Comparison of ENCODE assay signal across 1 cellular context in genomic region chr17:82297804-82298537, GRCh38.
A peak's percentile ranks its signal among the peaks of the same experiment; 100 is the strongest.
TF ChIP-seq lines count a peak whose summit lies in the region.

No MANE protein-coding gene starts in this region.

TF ChIP-seq in K562, 482 proteins besides CTCF, POLR2A, EP300 and RAD21 (continued from another document and continues in another):
- TF ChIP-seq ZBTB49 (CRISPR knock-in tag; IDR thresholded peaks at IDR 0.05; ENCODE audit: borderline replicate concordance): no peak
- TF ChIP-seq ZNF280B (CRISPR knock-in tag; IDR thresholded peaks at IDR 0.05): no peak
- no peak for TF ChIP-seq POLR2AphosphoS5 (IDR thresholded peaks at IDR 0.05; ENCODE audit: control insufficient read depth, insufficient read depth, low read depth, low read length)
- no peak for TF ChIP-seq RFX1 (IDR thresholded peaks at IDR 0.05)
- no peak; the same call in 1 of the 2 replicates for TF ChIP-seq PML (IDR thresholded peaks at IDR 0.05; ENCODE audit: low read length)
- TF ChIP-seq TCF3 (CRISPR knock-in tag; IDR thresholded peaks at IDR 0.05): 0 out of 2 replicates have a peak, but pooled peaks have one; percentile 20
- no peak for TF ChIP-seq ZNF232 (CRISPR knock-in tag; IDR thresholded peaks at IDR 0.05)
- TF ChIP-seq DLX4 (CRISPR knock-in tag; IDR thresholded peaks at IDR 0.05): no peak
- peak; percentile 74 for TF ChIP-seq ELF1 (tag; IDR thresholded peaks at IDR 0.05)
- TF ChIP-seq TBP (optimal IDR thresholded peaks at IDR 0.05; ENCODE audit: low read depth, low read length): peak; percentile 12
- no peak for TF ChIP-seq CBFA2T2 (conservative IDR thresholded peaks at IDR 0.05)
- TF ChIP-seq SRSF3 (IDR thresholded peaks at IDR 0.05; ENCODE audit: insufficient read depth, low read length): no peak
- no peak for TF ChIP-seq NR2F6 (CRISPR knock-in tag; IDR thresholded peaks at IDR 0.05)
- no peak for TF ChIP-seq ATF4 (CRISPR knock-in tag; IDR thresholded peaks at IDR 0.05)
- TF ChIP-seq RBM14 (IDR thresholded peaks at IDR 0.05; ENCODE audit: borderline replicate concordance, insufficient read depth, low read depth, low read length): no peak
- TF ChIP-seq TOE1 (IDR thresholded peaks at IDR 0.05; ENCODE audit: borderline replicate concordance): peak; percentile 37; the same call in 1 of the 2 replicates
- no peak for TF ChIP-seq TOE1 (CRISPR knock-in tag; IDR thresholded peaks at IDR 0.05; ENCODE audit: borderline replicate concordance, low read depth)
- TF ChIP-seq PRMT5 (CRISPR knock-in tag; IDR thresholded peaks at IDR 0.05): no peak
- TF ChIP-seq E2F3 (CRISPR knock-in tag; IDR thresholded peaks at IDR 0.05): 0 out of 2 replicates have a peak, but pooled peaks have one; percentile 49
- TF ChIP-seq GMEB1 (CRISPR knock-in tag; IDR thresholded peaks at IDR 0.05): no peak
- no peak for TF ChIP-seq RB1 (IDR thresholded peaks at IDR 0.05; ENCODE audit: low read depth)
- no peak for TF ChIP-seq SNAPC5 (CRISPR knock-in tag; IDR thresholded peaks at IDR 0.05)
- no peak for TF ChIP-seq KHSRP (IDR thresholded peaks at IDR 0.05)
- no peak for TF ChIP-seq SETDB1 (IDR thresholded peaks at IDR 0.05; ENCODE audit: low read length)
- no peak; the same call in 1 of the 2 replicates for TF ChIP-seq SMAD3 (CRISPR knock-in tag; conservative IDR thresholded peaks at IDR 0.05)
- no peak for TF ChIP-seq KLF16 (IDR thresholded peaks at IDR 0.05)
- TF ChIP-seq SMARCB1 (IDR thresholded peaks at IDR 0.05; ENCODE audit: insufficient read length, low read depth): no peak
- no peak for TF ChIP-seq TCFL5 (CRISPR knock-in tag; conservative IDR thresholded peaks at IDR 0.05)
- TF ChIP-seq PPARD (CRISPR knock-in tag; IDR thresholded peaks at IDR 0.05): no peak
- TF ChIP-seq ZNF143 (CRISPR knock-in tag; IDR thresholded peaks at IDR 0.05): no peak
- TF ChIP-seq SMARCE1 (IDR thresholded peaks at IDR 0.05): peak; percentile 40; the same call in 1 of the 2 replicates
- no peak for TF ChIP-seq ZNF695 (CRISPR knock-in tag; IDR thresholded peaks at IDR 0.05)
- peak in 2 of 3 experiments; percentile 67 to 90; a peak in 3 of 6 replicates for TF ChIP-seq ZBTB11 (CRISPR knock-in tag; IDR thresholded peaks at IDR 0.05)
- peak; percentile 55; the same call in 1 of the 2 replicates for TF ChIP-seq PHF8 (IDR thresholded peaks at IDR 0.05; ENCODE audit: borderline replicate concordance, low read length)
- TF ChIP-seq ETS2 (tag; IDR thresholded peaks at IDR 0.05; ENCODE audit: borderline replicate concordance, poor library complexity, severe bottlenecking): no peak
- no peak for TF ChIP-seq TAF9B (IDR thresholded peaks at IDR 0.05; ENCODE audit: partially characterized antibody)
- TF ChIP-seq ZNF764 (CRISPR knock-in tag; IDR thresholded peaks at IDR 0.05; ENCODE audit: low read depth): no peak
- no peak for TF ChIP-seq FOXO4 (CRISPR knock-in tag; IDR thresholded peaks at IDR 0.05)
- no peak; the same call in 1 of the 2 replicates for TF ChIP-seq E2F5 (CRISPR knock-in tag; IDR thresholded peaks at IDR 0.05)
- no peak for TF ChIP-seq MEF2A (IDR thresholded peaks at IDR 0.05; ENCODE audit: control insufficient read depth, low read depth, low read length)
- TF ChIP-seq IFI16 (CRISPR knock-in tag; IDR thresholded peaks at IDR 0.05): no peak
- TF ChIP-seq TGIF2 (CRISPR knock-in tag; IDR thresholded peaks at IDR 0.05): no peak
- peak; percentile 74 for TF ChIP-seq FOSL1 (tag; conservative IDR thresholded peaks at IDR 0.05)
- no peak for TF ChIP-seq GATAD2B (IDR thresholded peaks at IDR 0.05; ENCODE audit: borderline replicate concordance)
- TF ChIP-seq ZNF518B (CRISPR knock-in tag; IDR thresholded peaks at IDR 0.05): no peak
- TF ChIP-seq TRIM28 (IDR thresholded peaks at IDR 0.05): no peak
- TF ChIP-seq PCBP1 (IDR thresholded peaks at IDR 0.05; ENCODE audit: low read depth, low read length, poor library complexity, severe bottlenecking): no peak
- TF ChIP-seq TAL1 (IDR thresholded peaks at IDR 0.05): no peak
